Comparison of ENCODE assay signal across 8 cellular contexts in the genomic region with DNA sequence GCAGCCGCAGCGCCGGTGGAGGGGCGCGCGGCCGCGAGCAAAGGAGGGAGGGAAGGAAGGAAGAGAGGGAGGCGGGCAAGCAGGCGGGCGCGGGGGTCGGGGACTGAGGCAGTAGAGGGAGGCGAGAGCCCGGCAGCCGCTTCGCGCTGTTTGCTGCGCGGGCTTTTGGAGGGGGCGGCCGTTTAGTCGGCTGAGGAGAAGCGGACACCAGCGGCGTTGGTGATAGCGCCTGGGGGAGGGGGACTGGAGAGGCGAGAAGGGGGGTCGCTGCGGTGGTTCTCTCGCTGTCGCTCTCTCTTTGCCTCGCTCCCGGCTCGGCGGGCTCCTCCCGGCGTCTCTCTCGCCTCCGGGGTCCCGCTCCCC. TPM values are rescaled to one million over a fixed set of nuclear protein-coding genes. Genes with fewer than 3 reads are reported as not detected.
DNase-seq lines count a peak whose midpoint lies in the region; ATAC-seq and TF ChIP-seq lines count a peak whose summit lies in the region.

A gene (plus strand): TSS at position 1 of the 363 bp plus-strand sequence.

- no peak for TF ChIP-seq CTCF in CD8-positive, alpha-beta T cell (IDR thresholded peaks at IDR 0.05)
- TF ChIP-seq CTCF in endothelial cell (IDR thresholded peaks at IDR 0.05; ENCODE audit: unreplicated experiment), result no peak
- TF ChIP-seq CTCF in neural crest cell (conservative IDR thresholded peaks at IDR 0.05), result no peak

- intact Hi-C loops in CD8-positive, alpha-beta T cell (cut with DNase I, micrococcal nuclease), result loop anchor here (1.0 to 10.0 kb wide), 12 partner anchors 82 to 1976 kb away; a partner anchor contains a TSS

- H3K36me3 ChIP-seq in CD8-positive, alpha-beta T cell (ENCODE audit: insufficient read depth, low read length), result no peaks in the 10 kb centered on the region
- H3K36me3 ChIP-seq in MG63, result peaks cover 10% of the 10 kb centered on the region

- H3K9me3 ChIP-seq in CD8-positive, alpha-beta T cell (ENCODE audit: low read length), result no peaks in the 10 kb centered on the region
- no peaks in the 10 kb centered on the region for H3K9me3 ChIP-seq in MG63

- H3K4me3 Mint-ChIP-seq in CD8-positive, alpha-beta T cell, result no peak within 1 kb of the TSS
- H3K4me3 Mint-ChIP-seq in endothelial cell (ENCODE audit: unreplicated experiment) (no peak within 1 kb of the TSS), neural crest cell (no peak within 1 kb of the TSS)

- no peak for DNase-seq in CD8-positive, alpha-beta T cell
- no peak for DNase-seq in MG63
- DNase-seq in endothelial cell (ENCODE audit: low spot score), result no peak
- no peak for DNase-seq in neural crest cell (ENCODE audit: low read depth, low spot score)
- no peak for DNase-seq in NCI-H2196 (lab: John Stamatoyannopoulos, UW; ENCODE audit: unreplicated experiment)
- no peak for DNase-seq in medulla oblongata (ENCODE audit: extremely low spot score)
- no peak for DNase-seq in DMS79 (lab: John Stamatoyannopoulos, UW)
- no peak for DNase-seq in NCI-H1436 (lab: John Stamatoyannopoulos, UW)

- POLR2A ChIA-PET in CD8-positive, alpha-beta T cell (lab: Charles Lee), result interaction anchor here (0.9 to 2.3 kb wide), 13 partner anchors 11 to 1769 kb away, joined by 3 to 20 read pairs (median 3); a partner anchor contains a TSS

- no peaks in the 10 kb centered on the region for H3K9me3 Mint-ChIP-seq in CD8-positive, alpha-beta T cell
- H3K9me3 Mint-ChIP-seq in endothelial cell (ENCODE audit: unreplicated experiment) (no peaks in the 10 kb centered on the region), neural crest cell (no peaks in the 10 kb centered on the region)

- H3K27ac ChIP-seq in CD8-positive, alpha-beta T cell (ENCODE audit: low read depth, low read length), result peak within 1 kb of the TSS; percentile 76

- no peak within 1 kb of the TSS for H3K27ac Mint-ChIP-seq in CD8-positive, alpha-beta T cell
- H3K27ac Mint-ChIP-seq in endothelial cell (ENCODE audit: unreplicated experiment), result no peak within 1 kb of the TSS
- H3K27ac Mint-ChIP-seq in neural crest cell (ENCODE audit: unreplicated experiment), result no peak within 1 kb of the TSS

- CTCF ChIA-PET in CD8-positive, alpha-beta T cell (lab: Charles Lee), result interaction anchor here (1.0 to 1.9 kb wide), 3 partner anchors 50 to 172 kb away, joined by 3 to 6 read pairs (median 3); no protein-coding TSS in a partner anchor

- peak within 1 kb of the TSS; percentile 91 for H3K4me3 ChIP-seq in CD8-positive, alpha-beta T cell (ENCODE audit: low read depth, low read length)
- H3K4me3 ChIP-seq in MG63, result peak within 1 kb of the TSS; percentile 81

- H3K27me3 Mint-ChIP-seq in CD8-positive, alpha-beta T cell (ENCODE audit: low read depth), result no peaks in the 10 kb centered on the region
- H3K27me3 Mint-ChIP-seq in endothelial cell (ENCODE audit: unreplicated experiment), result peaks cover 5% of the 10 kb centered on the region
- no peaks in the 10 kb centered on the region for H3K27me3 Mint-ChIP-seq in neural crest cell (ENCODE audit: low read depth)

- H3K27me3 ChIP-seq in CD8-positive, alpha-beta T cell (ENCODE audit: insufficient read depth, low read length), result no peaks in the 10 kb centered on the region
- no peaks in the 10 kb centered on the region for H3K27me3 ChIP-seq in MG63

- peaks cover 20% of the 10 kb centered on the region for H3K36me3 Mint-ChIP-seq in CD8-positive, alpha-beta T cell
- H3K36me3 Mint-ChIP-seq in endothelial cell (ENCODE audit: low read depth, unreplicated experiment), result peaks cover 14% of the 10 kb centered on the region
- peaks cover 5% of the 10 kb centered on the region for H3K36me3 Mint-ChIP-seq in neural crest cell (ENCODE audit: low read depth)

- peaks cover 32% of the 10 kb centered on the region for H3K4me1 ChIP-seq in CD8-positive, alpha-beta T cell (ENCODE audit: insufficient read depth, low read length)

- no peak for ATAC-seq in CD8-positive, alpha-beta T cell

- peaks cover 45% of the 10 kb centered on the region for H3K4me1 Mint-ChIP-seq in CD8-positive, alpha-beta T cell (ENCODE audit: low read depth)
- H3K4me1 Mint-ChIP-seq in endothelial cell (ENCODE audit: unreplicated experiment), result peaks cover 18% of the 10 kb centered on the region
- peaks cover 34% of the 10 kb centered on the region for H3K4me1 Mint-ChIP-seq in neural crest cell

RNA-seq across cellular contexts. Expression of the gene that starts here (rescaled TPM):
- 1 to 10 TPM; 6.0 to 6.6 TPM for total RNA-seq in CD8-positive, alpha-beta T cell
- total RNA-seq in MG63 (2014; rRNA removed; shearing (Covaris generic); ENCODE audit: low replicate concordance), result 7.8 and 17.4 TPM in 2 replicates
- 22.1 TPM for total RNA-seq in endothelial cell (ENCODE audit: unreplicated experiment)
- total RNA-seq in neural crest cell, result 56.4 and 57.5 TPM in 2 replicates
